Comparison of ENCODE assay signal across 16 cellular contexts in genomic region chr2:16852651-16853050, GRCh38.
DNase-seq lines count a peak whose midpoint lies in the region; ATAC-seq, FAIRE-seq and TF ChIP-seq lines count a peak whose summit lies in the region.
"Had no signal": no experiment of that assay in that cellular context is flagged by ENCODE, and none has a peak within 500 bp of the region (broad histone marks: within the 10 kb centered on the region; RNA-seq: fewer than 3 reads in every experiment).

No MANE protein-coding gene starts in this region.

- H3K27ac Mint-ChIP-seq in astrocyte (ENCODE audit: unreplicated experiment) (no peak overlapping the region), immature natural killer cell (no peak overlapping the region)
- H3K27ac Mint-ChIP-seq: CD4-positive, CD25-positive, alpha-beta regulatory T cell; HFFc6 had no signal

- H3K36me3 Mint-ChIP-seq in astrocyte (ENCODE audit: low read depth, unreplicated experiment) (no peaks in the 10 kb centered on the region), immature natural killer cell (no peaks in the 10 kb centered on the region)
- H3K36me3 Mint-ChIP-seq: CD4-positive, CD25-positive, alpha-beta regulatory T cell had no signal

- TF ChIP-seq EP300 in SK-N-SH (IDR thresholded peaks at IDR 0.05; ENCODE audit: borderline replicate concordance in 1 of 2, low read depth in 1 of 2, low read length in 1 of 2): no peak

- CTCF ChIA-PET in SK-N-SH (lab: Yijun Ruan, JAX): no interaction called here

- no peaks in the 10 kb centered on the region for H3K9me2 ChIP-seq in SK-N-SH

- H3K79me2 ChIP-seq in SK-N-SH (ENCODE audit: insufficient read depth) (no peaks in the 10 kb centered on the region), astrocyte (ENCODE audit: insufficient read depth, low read length) (no peaks in the 10 kb centered on the region)

- H3K4me1 ChIP-seq in SK-N-SH (ENCODE audit: control insufficient read depth in 1 of 2, insufficient read depth in 2 of 2, low read depth in 1 of 2, low read length in 1 of 2) (no peaks in the 10 kb centered on the region), astrocyte (ENCODE audit: insufficient read depth, low read length) (no peaks in the 10 kb centered on the region)
- H3K4me1 ChIP-seq: BLaER1 treated with 17β-estradiol and CSF1 and Interleukin-3, amounts not matched to agents 10 nM and 100 nM had no signal

- no peak for TF ChIP-seq CTCF in SK-N-SH (IDR thresholded peaks at IDR 0.05)
- no peak for TF ChIP-seq CTCF in astrocyte (IDR thresholded peaks at IDR 0.05; ENCODE audit: insufficient read depth, low read depth, low read length)
- no peak for TF ChIP-seq CTCF in epithelial cell of esophagus (IDR thresholded peaks at IDR 0.05; ENCODE audit: insufficient read depth, low read depth, low read length, missing control alignments)
- TF ChIP-seq CTCF in GM20000 (IDR thresholded peaks at IDR 0.05; ENCODE audit: extremely low read depth, missing control alignments): no peak
- TF ChIP-seq CTCF in WERI-Rb-1 (IDR thresholded peaks at IDR 0.05; ENCODE audit: low read depth, low read length): no peak

- H3K9ac ChIP-seq in SK-N-SH (no peak overlapping the region), astrocyte (ENCODE audit: low read length) (no peak overlapping the region)
- H3K9ac ChIP-seq: BLaER1 treated with 17β-estradiol and CSF1 and Interleukin-3, amounts not matched to agents 10 nM and 100 nM had no signal

- no peaks in the 10 kb centered on the region for H3K9me3 Mint-ChIP-seq in astrocyte (ENCODE audit: unreplicated experiment)
- H3K9me3 Mint-ChIP-seq in immature natural killer cell: no peaks in the 10 kb centered on the region

- H3K9me3 ChIP-seq in SK-N-SH (no peaks in the 10 kb centered on the region), astrocyte (ENCODE audit: insufficient read depth, low read depth, low read length) (no peaks in the 10 kb centered on the region), WERI-Rb-1 (ENCODE audit: severe bottlenecking) (peaks cover 20% of the 10 kb centered on the region)
- H3K9me3 ChIP-seq: BLaER1 treated with 17β-estradiol and CSF1 and Interleukin-3, amounts not matched to agents 10 nM and 100 nM had no signal

- WGBS in SK-N-SH (ENCODE audit: low lambda C conversion rate): 42% methylated on average over 2 of the region's 2 CpGs

- H3K4me3 Mint-ChIP-seq in astrocyte (ENCODE audit: unreplicated experiment) (no peak overlapping the region), immature natural killer cell (no peak overlapping the region)
- H3K4me3 Mint-ChIP-seq: CD4-positive, CD25-positive, alpha-beta regulatory T cell; HFFc6 had no signal

- no peak for TF ChIP-seq RAD21 in SK-N-SH (IDR thresholded peaks at IDR 0.05; ENCODE audit: low read length)

- no peak for FAIRE-seq in astrocyte (lab: Jason Lieb, UNC)
- FAIRE-seq: GM19239, HTR-8/SVneo had no signal

- H3F3A ChIP-seq in SK-N-SH (replicated peaks; ENCODE audit: insufficient read depth): no peaks in the 10 kb centered on the region

- H3K4me2 ChIP-seq in SK-N-SH (no peak overlapping the region), astrocyte (ENCODE audit: low read length) (no peak overlapping the region)
- H3K4me2 ChIP-seq: BLaER1 treated with 17β-estradiol and CSF1 and Interleukin-3, amounts not matched to agents 10 nM and 100 nM had no signal

- H3K4me3 ChIP-seq in SK-N-SH (ENCODE audit: low read depth in 2 of 2, low read length in 1 of 2) (no peak overlapping the region), astrocyte (ENCODE audit: insufficient read depth, low read depth, low read length) (no peak overlapping the region), epithelial cell of esophagus (ENCODE audit: low read length) (no peak overlapping the region), WERI-Rb-1 (ENCODE audit: low read depth, low read length) (no peak overlapping the region)
- H3K4me3 ChIP-seq: BLaER1 treated with 17β-estradiol and CSF1 and Interleukin-3, amounts not matched to agents 10 nM and 100 nM had no signal

- H3K36me3 ChIP-seq in SK-N-SH (replicated peaks in 1 of 2; ENCODE audit: control insufficient read depth in 1 of 2, insufficient read depth in 2 of 2, low read length in 1 of 2): no peaks in the 10 kb centered on the region
- H3K36me3 ChIP-seq in astrocyte (ENCODE audit: insufficient read depth, low read length): no peaks in the 10 kb centered on the region
- no peaks in the 10 kb centered on the region for H3K36me3 ChIP-seq in WERI-Rb-1
- H3K36me3 ChIP-seq: BLaER1 treated with 17β-estradiol and CSF1 and Interleukin-3, amounts not matched to agents 10 nM and 100 nM had no signal

- ATAC-seq in SK-N-SH treated with all-trans-retinoic acid at 6 μM for 48 hours: no peak

- H3K27ac ChIP-seq in SK-N-SH (ENCODE audit: low read depth in 2 of 2, low read length in 1 of 2) (no peak overlapping the region), astrocyte (ENCODE audit: low read depth, low read length) (no peak overlapping the region), WERI-Rb-1 (no peak overlapping the region; the same call in 1 of the 2 replicates)
- H3K27ac ChIP-seq: BLaER1 treated with 17β-estradiol and CSF1 and Interleukin-3, amounts not matched to agents 10 nM and 100 nM had no signal

- H2AFZ ChIP-seq in SK-N-SH (ENCODE audit: low read depth) (no peak overlapping the region), astrocyte (ENCODE audit: low read depth, low read length) (no peak overlapping the region)

- H3K27me3 ChIP-seq in SK-N-SH (ENCODE audit: insufficient read depth) (no peaks in the 10 kb centered on the region), astrocyte (ENCODE audit: insufficient read depth, low read length) (no peaks in the 10 kb centered on the region), WERI-Rb-1 (ENCODE audit: insufficient read depth, low read depth, severe bottlenecking) (no peaks in the 10 kb centered on the region)
- H3K27me3 ChIP-seq: BLaER1 treated with 17β-estradiol and CSF1 and Interleukin-3, amounts not matched to agents 10 nM and 100 nM had no signal

- no peak for DNase-seq in SK-N-SH
- DNase-seq in astrocyte (ENCODE audit: low read depth): peak; percentile 55
- peak; percentile 15 for DNase-seq in epithelial cell of esophagus (ENCODE audit: low read depth)
- DNase-seq in immature natural killer cell: no peak
- no peak for DNase-seq in GM20000 (ENCODE audit: low spot score)
- no peak for DNase-seq in WERI-Rb-1
- DNase-seq: ACHN; CD4-positive, CD25-positive, alpha-beta regulatory T cell; DMS53; GF-D8; HCEC 1CT; HFFc6 had no signal

- H4K20me1 ChIP-seq in SK-N-SH (ENCODE audit: insufficient read depth) (no peaks in the 10 kb centered on the region), astrocyte (ENCODE audit: insufficient read depth, low read length) (no peaks in the 10 kb centered on the region)
- H4K20me1 ChIP-seq: BLaER1 treated with 17β-estradiol and CSF1 and Interleukin-3, amounts not matched to agents 10 nM and 100 nM had no signal

- POLR2A ChIA-PET in SK-N-SH (lab: Yijun Ruan, JAX): no interaction called here

- H3K27me3 Mint-ChIP-seq in astrocyte (ENCODE audit: low read depth, unreplicated experiment) (no peaks in the 10 kb centered on the region), immature natural killer cell (ENCODE audit: low read depth in 3 of 3) (peaks cover 0 to 2% (median 0%) of the 10 kb centered on the region in 3 donors)
- H3K27me3 Mint-ChIP-seq: CD4-positive, CD25-positive, alpha-beta regulatory T cell had no signal

- H3K4me1 Mint-ChIP-seq in astrocyte (ENCODE audit: low read depth, unreplicated experiment) (peaks cover 5% of the 10 kb centered on the region), immature natural killer cell (no peaks in the 10 kb centered on the region)
- H3K4me1 Mint-ChIP-seq: CD4-positive, CD25-positive, alpha-beta regulatory T cell had no signal

TF ChIP-seq in SK-N-SH treated with all-trans-retinoic acid at 6 μM for 48 hours, 23 proteins besides CTCF, POLR2A, EP300 and RAD21:
- TF ChIP-seq RARB (CRISPR knock-in tag; IDR thresholded peaks at IDR 0.05): no peak
- TF ChIP-seq ISL1 (CRISPR knock-in tag; IDR thresholded peaks at IDR 0.05): 0 out of 2 replicates have a peak, but pooled peaks have one; percentile 13

TF ChIP-seq in SK-N-SH, 30 proteins besides CTCF, POLR2A, EP300 and RAD21 (continues in another document):
- TF ChIP-seq TAF1 (IDR thresholded peaks at IDR 0.05; ENCODE audit: borderline replicate concordance, low read depth, low read length) (no peak), RCOR1 (IDR thresholded peaks at IDR 0.05; ENCODE audit: low read length) (no peak), FOXM1 (IDR thresholded peaks at IDR 0.05; ENCODE audit: low read depth) (no peak), YY1 (IDR thresholded peaks at IDR 0.05; ENCODE audit: low read depth) (no peak), GATA2 (CRISPR knock-in tag; IDR thresholded peaks at IDR 0.05) (no peak), FOSL2 (IDR thresholded peaks at IDR 0.05; ENCODE audit: borderline replicate concordance, low read depth) (no peak), CHD2 (IDR thresholded peaks at IDR 0.05; ENCODE audit: low read length, partially characterized antibody) (no peak), NRF1 (IDR thresholded peaks at IDR 0.05; ENCODE audit: low read depth, low read length) (no peak), SMC3 (IDR thresholded peaks at IDR 0.05; ENCODE audit: low read depth, low read length) (no peak), MEF2A (IDR thresholded peaks at IDR 0.05; ENCODE audit: borderline replicate concordance, low read depth) (no peak), ELF1 (IDR thresholded peaks at IDR 0.05) (no peak), IRF3 (IDR thresholded peaks at IDR 0.05; ENCODE audit: low read depth, low read length) (no peak), USF1 (IDR thresholded peaks at IDR 0.05; ENCODE audit: borderline replicate concordance, low read depth) (no peak), NFIC (IDR thresholded peaks at IDR 0.05; ENCODE audit: borderline replicate concordance) (no peak), SIN3A (IDR thresholded peaks at IDR 0.05; ENCODE audit: borderline replicate concordance, low read depth, low read length) (no peak), FOXJ3 (CRISPR knock-in tag; IDR thresholded peaks at IDR 0.05) (no peak), GABPA (IDR thresholded peaks at IDR 0.05; ENCODE audit: low read depth) (no peak)

Comparison
In these comparisons a context has a peak if more than half of its experiments do, and no peak if none do; other contexts are left out.
1. DNase-seq: peak in astrocyte (single experiment) and epithelial cell of esophagus (single experiment); none in SK-N-SH (single experiment), immature natural killer cell (0 of 3), GM20000 (single experiment) and WERI-Rb-1 (single experiment).